12 cellular contexts compared by ENCODE assay signal in the genomic region with DNA sequence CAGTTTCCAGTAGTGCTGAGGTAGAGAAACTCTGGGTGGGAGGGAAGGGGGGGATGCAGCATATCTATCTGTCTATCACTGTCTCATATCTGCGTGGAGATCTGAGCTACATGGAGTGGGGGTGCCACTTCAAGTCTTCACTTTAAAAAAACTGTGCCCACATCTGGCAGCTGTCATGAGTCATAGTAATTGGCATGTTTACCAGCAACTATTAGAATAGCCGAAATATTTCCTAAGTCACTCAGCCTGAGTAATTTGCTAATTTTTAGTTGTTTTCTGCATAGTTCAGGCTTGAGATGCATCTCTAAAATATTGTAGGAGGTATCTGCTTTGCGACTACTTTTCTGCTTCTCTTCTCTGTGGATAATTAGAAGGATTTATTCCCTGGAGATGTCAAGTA.
DNase-seq lines count a peak whose midpoint lies in the region; ATAC-seq and TF ChIP-seq lines count a peak whose summit lies in the region.
"Had no signal": no experiment of that assay in that cellular context is flagged by ENCODE, and none has a peak within 500 bp of the region (broad histone marks: within the 10 kb centered on the region; RNA-seq: fewer than 3 reads in every experiment).

No MANE protein-coding gene starts in this region.

- no peak overlapping the region for H3K27ac Mint-ChIP-seq in neural progenitor cell
- H3K27ac Mint-ChIP-seq: effector memory CD8-positive, alpha-beta T cell had no signal

- no peak for TF ChIP-seq CTCF in SK-N-SH (IDR thresholded peaks at IDR 0.05)
- no peak for TF ChIP-seq CTCF in fibroblast of the aortic adventitia (IDR thresholded peaks at IDR 0.05; ENCODE audit: insufficient read depth, low read length)
- no peak for TF ChIP-seq CTCF in neural progenitor cell (IDR thresholded peaks at IDR 0.05)

- H3K4me1 ChIP-seq in SK-N-SH (ENCODE audit: control insufficient read depth in 1 of 2, insufficient read depth in 2 of 2, low read depth in 1 of 2, low read length in 1 of 2), result peaks cover 4 to 6% of the 10 kb centered on the region in 2 experiments; a peak in 2 of 4 replicates
- peaks cover 5% of the 10 kb centered on the region for H3K4me1 ChIP-seq in neural progenitor cell

- CTCF ChIA-PET in SK-N-SH (lab: Yijun Ruan, JAX), result no interaction called here

- H3K27ac ChIP-seq in SK-N-SH (ENCODE audit: low read depth in 2 of 2, low read length in 1 of 2), result peak overlapping the region; percentile 66 to 79; a peak in 2 of 4 replicates
- no peak overlapping the region for H3K27ac ChIP-seq in neural progenitor cell
- H3K27ac ChIP-seq: adrenal gland had no signal

- H3K36me3 ChIP-seq in SK-N-SH (replicated peaks in 1 of 2; ENCODE audit: control insufficient read depth in 1 of 2, insufficient read depth in 2 of 2, low read length in 1 of 2), result no peaks in the 10 kb centered on the region
- no peaks in the 10 kb centered on the region for H3K36me3 ChIP-seq in neural progenitor cell
- H3K36me3 ChIP-seq: adrenal gland had no signal

- H3K4me1 Mint-ChIP-seq in neural progenitor cell, result no peaks in the 10 kb centered on the region
- H3K4me1 Mint-ChIP-seq: neural crest cell had no signal

- no peaks in the 10 kb centered on the region for H3K27me3 ChIP-seq in SK-N-SH (ENCODE audit: insufficient read depth)
- H3K27me3 ChIP-seq in neural progenitor cell, result no peaks in the 10 kb centered on the region
- H3K27me3 ChIP-seq: adrenal gland had no signal

- peaks cover 6% of the 10 kb centered on the region for H3K27me3 Mint-ChIP-seq in neural progenitor cell (ENCODE audit: insufficient read depth, low read depth)

- no peaks in the 10 kb centered on the region for H3K9me2 ChIP-seq in SK-N-SH

- no peak for TF ChIP-seq RAD21 in SK-N-SH (IDR thresholded peaks at IDR 0.05; ENCODE audit: low read length)

- H2AFZ ChIP-seq in SK-N-SH (ENCODE audit: low read depth) (no peak overlapping the region), neural progenitor cell (replicated peaks) (no peak overlapping the region)

- 3% methylated on average over 3 of the region's 3 CpGs for WGBS in SK-N-SH (ENCODE audit: low lambda C conversion rate)

- DNase-seq in H4 (ENCODE audit: low spot score), result peak; percentile 16
- no peak for DNase-seq in SK-N-SH
- peak; percentile 68 for DNase-seq in fibroblast of the aortic adventitia (ENCODE audit: low read depth)
- peak; percentile 52 for DNase-seq in stromal cell of bone marrow (ENCODE audit: low read depth)
- DNase-seq in neural progenitor cell (ENCODE audit: low spot score), result no peak
- DNase-seq in iPS-NIHi7 (ENCODE audit: extremely low spot score), result no peak
- DNase-seq: adrenal gland; effector memory CD8-positive, alpha-beta T cell; GDM1; NCI-H2081 treated with DMSO at 0.1 percent for 48 hours had no signal

- H3K36me3 Mint-ChIP-seq in neural progenitor cell, result no peaks in the 10 kb centered on the region

- H3K4me2 ChIP-seq in SK-N-SH (peak overlapping the region; percentile 48), neural progenitor cell (no peak overlapping the region)

- H3K4me3 Mint-ChIP-seq in neural progenitor cell, result no peak overlapping the region
- H3K4me3 Mint-ChIP-seq: effector memory CD8-positive, alpha-beta T cell; neural crest cell had no signal

- TF ChIP-seq EP300 in SK-N-SH (IDR thresholded peaks at IDR 0.05; ENCODE audit: borderline replicate concordance in 1 of 2, low read depth in 1 of 2, low read length in 1 of 2), result peak; percentile 46 to 94; a peak in 3 of 4 replicates

- H3F3A ChIP-seq in SK-N-SH (replicated peaks; ENCODE audit: insufficient read depth) (peaks cover 10% of the 10 kb centered on the region), neural progenitor cell (ENCODE audit: low read depth) (no peaks in the 10 kb centered on the region)

- H3K79me2 ChIP-seq in SK-N-SH (ENCODE audit: insufficient read depth) (no peaks in the 10 kb centered on the region), neural progenitor cell (ENCODE audit: low read depth) (no peaks in the 10 kb centered on the region)

- H3K4me3 ChIP-seq in SK-N-SH (ENCODE audit: low read depth in 2 of 2, low read length in 1 of 2) (no peak overlapping the region), fibroblast of the aortic adventitia (ENCODE audit: low read depth, low read length) (no peak overlapping the region), neural progenitor cell (no peak overlapping the region)
- H3K4me3 ChIP-seq: adrenal gland had no signal

- H3K9me3 ChIP-seq in SK-N-SH, result no peaks in the 10 kb centered on the region
- H3K9me3 ChIP-seq in neural progenitor cell (ENCODE audit: low read depth), result no peaks in the 10 kb centered on the region
- H3K9me3 ChIP-seq: adrenal gland had no signal

- H3K9ac ChIP-seq in SK-N-SH, result no peak overlapping the region
- no peak overlapping the region for H3K9ac ChIP-seq in neural progenitor cell

- POLR2A ChIA-PET in SK-N-SH (lab: Yijun Ruan, JAX), result no interaction called here

- peaks cover 5% of the 10 kb centered on the region for H3K9me3 Mint-ChIP-seq in neural progenitor cell
- H3K9me3 Mint-ChIP-seq: effector memory CD8-positive, alpha-beta T cell had no signal

- H4K20me1 ChIP-seq in SK-N-SH (ENCODE audit: insufficient read depth), result no peaks in the 10 kb centered on the region
- no peaks in the 10 kb centered on the region for H4K20me1 ChIP-seq in neural progenitor cell (ENCODE audit: low read depth)

- no peak for ATAC-seq in HG03354 (IDR thresholded peaks at IDR 0.05; ENCODE audit: poor library complexity, severe bottlenecking, unreplicated experiment)
- ATAC-seq: effector memory CD8-positive, alpha-beta T cell had no signal

TF ChIP-seq in SK-N-SH, 30 proteins besides CTCF, POLR2A, EP300 and RAD21 (continues in another document):
- TF ChIP-seq FOXM1 (IDR thresholded peaks at IDR 0.05; ENCODE audit: low read depth) (peak; percentile 68; the same call in 1 of the 2 replicates), MEF2A (IDR thresholded peaks at IDR 0.05; ENCODE audit: borderline replicate concordance, low read depth) (peak; percentile 81), GATA2 (CRISPR knock-in tag; IDR thresholded peaks at IDR 0.05) (no peak), RFX5 (IDR thresholded peaks at IDR 0.05; ENCODE audit: low read length) (no peak), TCF12 (IDR thresholded peaks at IDR 0.05) (peak; percentile 98), GABPA (IDR thresholded peaks at IDR 0.05; ENCODE audit: low read depth) (no peak; the same call in 1 of the 2 replicates), USF1 (IDR thresholded peaks at IDR 0.05; ENCODE audit: borderline replicate concordance, low read depth) (no peak), RCOR1 (IDR thresholded peaks at IDR 0.05; ENCODE audit: low read length) (no peak), MAX (IDR thresholded peaks at IDR 0.05; ENCODE audit: low read depth) (no peak), ZBTB33 (IDR thresholded peaks at IDR 0.05; ENCODE audit: borderline replicate concordance, low read depth) (0 out of 2 replicates have a peak, but pooled peaks have one; percentile 44), RXRA (IDR thresholded peaks at IDR 0.05; ENCODE audit: borderline replicate concordance, low read depth) (peak; percentile 56; the same call in 1 of the 2 replicates), MXI1 (IDR thresholded peaks at IDR 0.05; ENCODE audit: low read depth, low read length) (no peak)

Comparison
In these comparisons a context has a peak if more than half of its experiments do, and no peak if none do; other contexts are left out.
1. DNase-seq: peak in H4 (single experiment), fibroblast of the aortic adventitia (single experiment) and stromal cell of bone marrow (single experiment); none in SK-N-SH (single experiment), neural progenitor cell (single experiment) and iPS-NIHi7 (single experiment).